In the genomic region with DNA sequence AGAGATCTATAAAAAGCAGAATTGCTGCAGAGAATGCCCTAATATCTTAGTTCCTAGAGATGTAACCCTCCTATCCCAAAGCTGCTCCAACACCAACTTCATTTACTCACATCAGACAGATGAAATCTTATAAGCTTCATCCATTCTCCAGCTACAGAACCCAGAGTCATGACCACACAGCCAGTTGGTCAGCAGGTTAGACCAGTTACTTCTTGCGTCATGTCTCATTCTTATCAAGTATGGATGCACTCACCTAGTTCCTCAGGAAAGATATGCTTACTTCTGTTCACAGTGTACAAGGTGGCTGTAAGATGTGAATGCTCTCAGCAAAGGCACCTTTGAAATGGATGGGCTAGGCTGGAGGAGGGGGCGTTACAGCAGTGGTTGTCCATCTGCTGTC, we compare ENCODE assay signal across 20 cellular contexts. TPM values are rescaled to one million over a fixed set of nuclear protein-coding genes. Genes with fewer than 3 reads are reported as not detected.
"Had no signal": no experiment of that assay in that cellular context is flagged by ENCODE, and none has a peak within 500 bp of the region (broad histone marks: within the 10 kb centered on the region; RNA-seq: fewer than 3 reads in every experiment).

No MANE protein-coding gene starts in this region.

- H3K4me3 ChIP-seq: colonic mucosa, heart left ventricle, psoas muscle, spleen, testis, transverse colon had no signal

- DNase-seq: colonic mucosa; dermis blood vessel endothelial cell; heart left ventricle; hippocampal formation; naive thymus-derived CD4-positive, alpha-beta T cell; psoas muscle; retina; spleen; stimulated activated CD4-positive, alpha-beta T cell treated with anti-CD3 and anti-CD28 coated beads, Interleukin-15, amount 100 ng/mL, for 24 hours; stimulated activated CD4-positive, alpha-beta T cell treated with anti-CD3 and anti-CD28 coated beads, Interleukin-1b, Interleukin-23, amount 100 ng/mL, for 48 hours; stimulated activated CD4-positive, alpha-beta T cell treated with anti-CD3 and anti-CD28 coated beads, Interleukin-4, amount 100 ng/mL, for 4 hours; stimulated activated naive B cell treated with anti-CD40 and anti-IgM and Interleukin-4, amounts not matched to agents 10 μg/mL and 1 μg/mL and 100 μg/mL, for 72 hours; stimulated activated naive CD8-positive, alpha-beta T cell treated with anti-CD3 and anti-CD28 coated beads, Interleukin-15, amount 100 ng/mL, for 72 hours; testis; transverse colon had no signal

- H3K9me3 ChIP-seq: colonic mucosa, neutrophil, psoas muscle, testis, transverse colon had no signal

- H3K4me1 Mint-ChIP-seq: naive thymus-derived CD4-positive, alpha-beta T cell; stimulated activated naive B cell treated with anti-CD40 and anti-IgM and Interleukin-4, amounts not matched to agents 10 μg/mL and 1 μg/mL and 100 μg/mL, for 72 hours; stimulated activated naive CD8-positive, alpha-beta T cell treated with anti-CD3 and anti-CD28 coated beads, Interleukin-15, amount 100 ng/mL, for 72 hours had no signal

- ATAC-seq: heart left ventricle; naive thymus-derived CD4-positive, alpha-beta T cell; psoas muscle; sciatic nerve; stimulated activated naive B cell treated with anti-CD40 and anti-IgM and Interleukin-4, amounts not matched to agents 10 μg/mL and 1 μg/mL and 100 μg/mL, for 72 hours; stimulated activated naive CD8-positive, alpha-beta T cell treated with anti-CD3 and anti-CD28 coated beads, Interleukin-15, amount 100 ng/mL, for 72 hours had no signal

- H3K36me3 ChIP-seq: colonic mucosa, heart left ventricle, neutrophil, spleen, transverse colon had no signal

- H3K4me3 Mint-ChIP-seq: naive thymus-derived CD4-positive, alpha-beta T cell; stimulated activated naive B cell treated with anti-CD40 and anti-IgM and Interleukin-4, amounts not matched to agents 10 μg/mL and 1 μg/mL and 100 μg/mL, for 72 hours; stimulated activated naive CD8-positive, alpha-beta T cell treated with anti-CD3 and anti-CD28 coated beads, Interleukin-15, amount 100 ng/mL, for 72 hours had no signal

- H3K27me3 ChIP-seq: colonic mucosa, heart left ventricle, neutrophil, testis, transverse colon had no signal

- H3K36me3 Mint-ChIP-seq: stimulated activated naive B cell treated with anti-CD40 and anti-IgM and Interleukin-4, amounts not matched to agents 10 μg/mL and 1 μg/mL and 100 μg/mL, for 72 hours had no signal

- H3K4me1 ChIP-seq: colonic mucosa, heart left ventricle, psoas muscle, spleen, testis, transverse colon had no signal

- H3K27ac Mint-ChIP-seq: naive thymus-derived CD4-positive, alpha-beta T cell; stimulated activated naive B cell treated with anti-CD40 and anti-IgM and Interleukin-4, amounts not matched to agents 10 μg/mL and 1 μg/mL and 100 μg/mL, for 72 hours; stimulated activated naive CD8-positive, alpha-beta T cell treated with anti-CD3 and anti-CD28 coated beads, Interleukin-15, amount 100 ng/mL, for 72 hours had no signal

- H3K27ac ChIP-seq: colonic mucosa, heart left ventricle, neutrophil, psoas muscle, spleen, testis, transverse colon had no signal

RNA-seq across cellular contexts. Expression of a gene that starts 47.9 kb away (rescaled TPM):
- total RNA-seq: kidney epithelial cell, lung microvascular endothelial cell had no signal
- polyA plus RNA-seq: neural cell had no signal
